24 cellular contexts compared by ENCODE assay signal in genomic region chr19:57754091-57754673, GRCh38. TPM values are rescaled to one million over a fixed set of nuclear protein-coding genes. Genes with fewer than 3 reads are reported as not detected.
DNase-seq lines count a peak whose midpoint lies in the region; ATAC-seq, FAIRE-seq and TF ChIP-seq lines count a peak whose summit lies in the region.
"Had no signal": no experiment of that assay in that cellular context is flagged by ENCODE, and none has a peak within 500 bp of the region (broad histone marks: within the 10 kb centered on the region; RNA-seq: fewer than 3 reads in every experiment).

No MANE protein-coding gene starts in this region.

- TF ChIP-seq EP300 in K562 (IDR thresholded peaks at IDR 0.05; ENCODE audit: low read length), result no peak

- CTCF ChIA-PET in HCT116 (lab: Charles Lee) (no interaction called here), K562 (lab: Yijun Ruan, JAX; ENCODE audit: low intra/inter-chr PET ratio) (no interaction called here), WTC11 (lab: Charles Lee) (no interaction called here)

- TF ChIP-seq RAD21 in HCT116 (IDR thresholded peaks at IDR 0.05; ENCODE audit: low read depth) (no peak), K562 (CRISPR knock-in tag; conservative IDR thresholded peaks at IDR 0.05 in 1 of 2, IDR thresholded peaks at IDR 0.05 in 1 of 2) (no peak)

- H3K36me3 Mint-ChIP-seq in CD4-positive, CD25-positive, alpha-beta regulatory T cell, result peaks cover 80% of the 10 kb centered on the region
- peaks cover 82% of the 10 kb centered on the region for H3K36me3 Mint-ChIP-seq in WTC11
- H3K36me3 Mint-ChIP-seq in CD14-positive monocyte, result peaks cover 82% of the 10 kb centered on the region in 2 donors

- 89% methylated on average over 10 of the region's 10 CpGs for WGBS in K562 (ENCODE audit: insufficient coverage, low coverage, missing lambda C conversion rate)

- H3K9ac ChIP-seq in HCT116 (ENCODE audit: low read length) (no peak overlapping the region), K562 (ENCODE audit: insufficient read depth in 1 of 2, low read depth in 2 of 2, low read length in 2 of 2) (no peak overlapping the region)
- H3K9ac ChIP-seq: GM23248 had no signal

- no peak for TF ChIP-seq CTCF in HCT116 (IDR thresholded peaks at IDR 0.05 in 2 of 3, conservative IDR thresholded peaks at IDR 0.05 in 1 of 3; ENCODE audit: borderline replicate concordance in 1 of 3, insufficient read depth in 1 of 3, low read depth in 2 of 3, low read length in 2 of 3)
- no peak for TF ChIP-seq CTCF in K562 (IDR thresholded peaks at IDR 0.05 in 2 of 3, conservative IDR thresholded peaks at IDR 0.05 in 1 of 3; ENCODE audit: insufficient read depth in 2 of 3, low read depth in 1 of 3, low read length in 3 of 3)
- no peak for TF ChIP-seq CTCF in osteoblast (IDR thresholded peaks at IDR 0.05; ENCODE audit: extremely low read depth, low read depth, low read length)
- TF ChIP-seq CTCF in WTC11 (IDR thresholded peaks at IDR 0.05), result no peak
- no peak for TF ChIP-seq CTCF in CD14-positive monocyte (IDR thresholded peaks at IDR 0.05)

- no peaks in the 10 kb centered on the region for H3K27me3 Mint-ChIP-seq in CD4-positive, CD25-positive, alpha-beta regulatory T cell
- H3K27me3 Mint-ChIP-seq in WTC11 (ENCODE audit: low read depth) (no peaks in the 10 kb centered on the region), CD14-positive monocyte (ENCODE audit: low read depth in 3 of 3) (peaks cover 0 to 2% (median 0%) of the 10 kb centered on the region in 3 donors)
- H3K27me3 Mint-ChIP-seq: B cell had no signal

- H3K4me3 ChIP-seq in CD4-positive, CD25-positive, alpha-beta regulatory T cell (ENCODE audit: low read depth, low read length), result peak overlapping the region; percentile 23
- H3K4me3 ChIP-seq in HCT116 (replicated peaks in 1 of 2; ENCODE audit: low read depth in 1 of 2, low read length in 2 of 2) (no peak overlapping the region), K562 (no peak overlapping the region), osteoblast (ENCODE audit: insufficient read depth, low read length) (peak overlapping the region; percentile 4)
- H3K4me3 ChIP-seq: GM23248, SJSA1 had no signal

- in situ Hi-C loops in K562 (cut with MboI), result no loop called here

- no peaks in the 10 kb centered on the region for H3K4me1 ChIP-seq in CD4-positive, CD25-positive, alpha-beta regulatory T cell (ENCODE audit: control insufficient read depth, insufficient read depth, low read length, poor library complexity, severe bottlenecking)
- H3K4me1 ChIP-seq in HCT116 (ENCODE audit: control insufficient read depth in 1 of 2, insufficient read depth in 2 of 2, low read length in 2 of 2), result no peaks in the 10 kb centered on the region
- H3K4me1 ChIP-seq in K562 (replicated peaks in 1 of 2; ENCODE audit: control insufficient read depth in 2 of 2, insufficient read depth in 2 of 2, low read length in 2 of 2), result no peaks in the 10 kb centered on the region
- no peaks in the 10 kb centered on the region for H3K4me1 ChIP-seq in osteoblast (ENCODE audit: insufficient read depth, low read length)
- H3K4me1 ChIP-seq: SJSA1 had no signal

- H3K9me2 ChIP-seq in HCT116 (ENCODE audit: insufficient read depth), result no peaks in the 10 kb centered on the region

- peaks cover 0 to 11% (median 10%) of the 10 kb centered on the region in 4 donors for H3K4me1 Mint-ChIP-seq in CD4-positive, CD25-positive, alpha-beta regulatory T cell
- H3K4me1 Mint-ChIP-seq in WTC11 (no peaks in the 10 kb centered on the region), CD14-positive monocyte (peaks cover 5% of the 10 kb centered on the region)
- H3K4me1 Mint-ChIP-seq: H9 had no signal

- TF ChIP-seq POLR2A in HCT116 (IDR thresholded peaks at IDR 0.05; ENCODE audit: borderline replicate concordance, extremely low read depth, insufficient read depth, insufficient read length) (no peak), K562 (conservative IDR thresholded peaks at IDR 0.05) (no peak)

- RAD21 ChIA-PET in HCT116 (lab: Charles Lee; ENCODE audit: low non-redundant PET in 1 of 2, low total read pairs in 2 of 2, uncharacterized antibody in 2 of 2, unreplicated experiment in 2 of 2), result no interaction called here

- H2AFZ ChIP-seq in HCT116 (ENCODE audit: low read depth, low read length, poor library complexity, severe bottlenecking), result no peak overlapping the region
- H2AFZ ChIP-seq in K562 (ENCODE audit: low read depth, low read length), result no peak overlapping the region
- H2AFZ ChIP-seq in osteoblast (ENCODE audit: low read length), result no peak overlapping the region
- H2AFZ ChIP-seq: GM23248 had no signal

- no peak overlapping the region for H3K4me2 ChIP-seq in HCT116 (ENCODE audit: low read length)
- H3K4me2 ChIP-seq in K562 (ENCODE audit: insufficient read depth, low read length), result no peak overlapping the region
- H3K4me2 ChIP-seq in osteoblast (ENCODE audit: insufficient read depth, low read length), result no peak overlapping the region

- H3K36me3 ChIP-seq in CD4-positive, CD25-positive, alpha-beta regulatory T cell (ENCODE audit: control insufficient read depth, insufficient read depth, low read length), result peaks cover 70% of the 10 kb centered on the region
- peaks cover 36 to 63% of the 10 kb centered on the region in 2 experiments for H3K36me3 ChIP-seq in HCT116 (ENCODE audit: control insufficient read depth in 1 of 2, insufficient read depth in 2 of 2, low read length in 2 of 2)
- peaks cover 77% of the 10 kb centered on the region for H3K36me3 ChIP-seq in K562 (ENCODE audit: control insufficient read depth, insufficient read depth, low read length)
- peaks cover 81% of the 10 kb centered on the region for H3K36me3 ChIP-seq in osteoblast (ENCODE audit: insufficient read depth, low read length)

- peaks cover 9% of the 10 kb centered on the region for H3K79me2 ChIP-seq in HCT116 (ENCODE audit: insufficient read depth, low read length)
- peaks cover 7% of the 10 kb centered on the region; the same call in 2 of the 3 replicates for H3K79me2 ChIP-seq in K562 (ENCODE audit: control insufficient read depth, insufficient read depth, low read length)
- peaks cover 23% of the 10 kb centered on the region for H3K79me2 ChIP-seq in osteoblast (ENCODE audit: insufficient read depth, low read length)

- H4K20me1 ChIP-seq in HCT116 (ENCODE audit: insufficient read depth), result no peaks in the 10 kb centered on the region
- no peaks in the 10 kb centered on the region for H4K20me1 ChIP-seq in K562 (replicated peaks; ENCODE audit: control insufficient read depth, insufficient read depth, low read length)
- peaks cover 5% of the 10 kb centered on the region for H4K20me1 ChIP-seq in osteoblast (ENCODE audit: insufficient read depth, low read length)

- H3K9me1 ChIP-seq in K562 (ENCODE audit: control insufficient read depth, insufficient read depth, low read length), result no peaks in the 10 kb centered on the region

- intact Hi-C loops in HCT116 (cut with micrococcal nuclease), result no loop called here
- intact Hi-C loops in K562 (cut with micrococcal nuclease), result no loop called here
- intact Hi-C loops in CD14-positive monocyte (cut with micrococcal nuclease), result no loop called here

- no peak overlapping the region for H3K27ac Mint-ChIP-seq in CD4-positive, CD25-positive, alpha-beta regulatory T cell
- H3K27ac Mint-ChIP-seq in WTC11 (no peak overlapping the region), CD14-positive monocyte (no peak overlapping the region)
- H3K27ac Mint-ChIP-seq: B cell, H9 had no signal

- peaks cover 6 to 92% (median 59%) of the 10 kb centered on the region in 7 donors for H3K9me3 Mint-ChIP-seq in CD4-positive, CD25-positive, alpha-beta regulatory T cell
- H3K9me3 Mint-ChIP-seq in WTC11 (peaks cover 4% of the 10 kb centered on the region; the same call in 1 of the 2 replicates), CD14-positive monocyte (peaks cover 40 to 97% (median 69%) of the 10 kb centered on the region in 7 donors)

- FAIRE-seq in K562 (lab: Jason Lieb, UNC), result peak; percentile 6
- FAIRE-seq: G401.6, HTR-8/SVneo, RCC 7860 had no signal

- POLR2A ChIA-PET in HCT116 (lab: Charles Lee) (no interaction called here), K562 (lab: Yijun Ruan, JAX) (no interaction called here), WTC11 (lab: Charles Lee) (no interaction called here)

- H3K27ac ChIP-seq in CD4-positive, CD25-positive, alpha-beta regulatory T cell (ENCODE audit: insufficient read depth, low read length, poor library complexity, severe bottlenecking), result no peak overlapping the region
- no peak overlapping the region for H3K27ac ChIP-seq in HCT116 (ENCODE audit: low read depth, low read length)
- H3K27ac ChIP-seq in K562 (ENCODE audit: extremely low read depth, low read depth, low read length), result no peak overlapping the region
- no peak overlapping the region for H3K27ac ChIP-seq in osteoblast (ENCODE audit: low read depth, low read length)
- H3K27ac ChIP-seq: GM23248, SJSA1 had no signal

- ATAC-seq in CD4-positive, CD25-positive, alpha-beta regulatory T cell (ENCODE audit: low read depth in 2 of 2), result no peak
- ATAC-seq in HCT116 (no peak), K562 (no peak), WTC11 (no peak)
- ATAC-seq: Right ventricle myocardium inferior had no signal

- H3K27me3 ChIP-seq in CD4-positive, CD25-positive, alpha-beta regulatory T cell (ENCODE audit: control insufficient read depth, insufficient read depth, low read length), result no peaks in the 10 kb centered on the region
- H3K27me3 ChIP-seq in HCT116 (ENCODE audit: insufficient read depth, low read length) (no peaks in the 10 kb centered on the region), K562 (ENCODE audit: control insufficient read depth in 2 of 2, insufficient read depth in 2 of 2, low read length in 2 of 2) (no peaks in the 10 kb centered on the region; a peak in 1 of 5 replicates), osteoblast (ENCODE audit: insufficient read depth, low read length) (no peaks in the 10 kb centered on the region)
- H3K27me3 ChIP-seq: SJSA1 had no signal

- BruUV-seq in HCT116 (replicated peaks; lab: Mats Ljungman, UMichigan), result TSS peak; percentile 6
- BruUV-seq in K562 (replicated peaks; lab: Mats Ljungman, UMichigan), result no TSS peak

- H3K9me3 ChIP-seq in CD4-positive, CD25-positive, alpha-beta regulatory T cell (ENCODE audit: control insufficient read depth in 2 of 2, low read length in 2 of 2), result peaks cover 87 to 98% of the 10 kb centered on the region in 2 experiments
- H3K9me3 ChIP-seq in HCT116 (ENCODE audit: control insufficient read depth in 1 of 2, insufficient read depth in 1 of 2, low read depth in 1 of 2, low read length in 2 of 2), result peaks cover 33 to 42% of the 10 kb centered on the region in 2 experiments; a peak in 3 of 4 replicates
- peaks cover 35% of the 10 kb centered on the region for H3K9me3 ChIP-seq in K562 (replicated peaks; ENCODE audit: control insufficient read depth, insufficient read depth, low read depth, low read length)
- peaks cover 28% of the 10 kb centered on the region for H3K9me3 ChIP-seq in osteoblast (ENCODE audit: low read depth, low read length)

- no peak for DNase-seq in CD4-positive, CD25-positive, alpha-beta regulatory T cell
- no peak for DNase-seq in HCT116 (ENCODE audit: low read depth, low spot score)
- no peak for DNase-seq in K562 (ENCODE audit: extremely low read depth in 1 of 4, low spot score in 3 of 4)
- no peak for DNase-seq in osteoblast (ENCODE audit: insufficient read length, low spot score, missing footprints)
- DNase-seq in WTC11 (ENCODE audit: low spot score), result no peak
- DNase-seq in CD14-positive monocyte (ENCODE audit: low spot score), result no peak
- DNase-seq in NCI-H1048 (lab: John Stamatoyannopoulos, UW), result no peak
- DNase-seq: DMS153; GM23248; H9; IMR-90; NCI-H1105 treated with DMSO at 0.1 percent for 48 hours; NCI-H2029 treated with DMSO at 0.1 percent for 48 hours; NCI-H226; NCI-H524; NCI-H774; NK-92 treated with Interleukin-12 subunit alpha and Interleukin-12 subunit beta, amount 100 ng/mL, for 24 hours had no signal

- no peak overlapping the region for H3K4me3 Mint-ChIP-seq in CD4-positive, CD25-positive, alpha-beta regulatory T cell
- H3K4me3 Mint-ChIP-seq in WTC11 (no peak overlapping the region), CD14-positive monocyte (no peak overlapping the region)
- H3K4me3 Mint-ChIP-seq: B cell, H9 had no signal

RNA-seq across cellular contexts. Expression of gene ZNF776, which starts 7.6 kb away (rescaled TPM):
- total RNA-seq in CD4-positive, CD25-positive, alpha-beta regulatory T cell, result 15.4 TPM
- 10 to 100 TPM in 1 of 4 donors, 1 to 10 TPM in 3; 2.9 to 12.2 (median 7.5) TPM for polyA plus RNA-seq in CD4-positive, CD25-positive, alpha-beta regulatory T cell
- 8.6 TPM for total RNA-seq in HCT116 (2021; ENCODE audit: unreplicated experiment)
- polyA plus RNA-seq in HCT116 (2012), result 6.6 and 6.9 TPM in 2 replicates
- total RNA-seq in K562 (2011; cell fraction: chromatin; rRNA removed; ENCODE audit: low replicate concordance), result 30.2 and 37.5 TPM in 2 replicates
- 54.9 and 63.5 TPM in 2 replicates for total RNA-seq in K562 (2011; cell fraction: nucleolus; rRNA removed)
- total RNA-seq in K562 (2011; cell fraction: nucleoplasm; rRNA removed), result 34.7 and 39.1 TPM in 2 replicates
- total RNA-seq in K562 (2014; rRNA removed), result 9.5 and 16.2 TPM in 2 replicates
- total RNA-seq in K562 (2014; rRNA removed; fragmentation: Illumina TruSeq; extraction: Trizol), result 8.2 and 10.0 TPM in 2 replicates
- total RNA-seq in K562 (2015; rRNA removed; fragmentation: Illumina TruSeq; extraction: Trizol), result 7.4 and 8.4 TPM in 2 replicates
- 6.7 and 7.8 TPM in 2 replicates for total RNA-seq in K562 (2021)
- 15.7 and 16.9 TPM in 2 replicates for polyA plus RNA-seq in K562 (2011; rRNA removed)
- polyA plus RNA-seq in K562 (2011; cell fraction: cytosol; rRNA removed), result 11.0 and 12.6 TPM in 2 replicates
- 59.3 and 86.8 TPM in 2 replicates for polyA plus RNA-seq in K562 (2011; cell fraction: nucleus; rRNA removed)
- 6.9 and 9.2 TPM in 2 replicates for polyA plus RNA-seq in K562 (2012)
- 7.1 and 9.6 TPM in 2 replicates for polyA plus RNA-seq in K562 (2014; fragmentation: Illumina TruSeq; extraction: Trizol)
- 1 to 10 TPM; 2.2 to 2.5 TPM for polyA plus RNA-seq in K562 (2014; fragmentation: Nextera tagmentation; extraction: Ambion mirVana)
- 7.9 and 9.1 TPM in 2 replicates for polyA plus RNA-seq in K562 (2014; rRNA removed)
- polyA minus RNA-seq in K562 (2011; rRNA and poly(A)+ RNA removed), result 17.9 and 20.2 TPM in 2 replicates
- 5.9 and 6.5 TPM in 2 replicates for polyA minus RNA-seq in K562 (2011; cell fraction: cytosol; rRNA and poly(A)+ RNA removed)
- polyA minus RNA-seq in K562 (2011; cell fraction: nucleus; rRNA and poly(A)+ RNA removed), result 36.2 and 59.1 TPM in 2 replicates
- total RNA-seq in osteoblast, result 15.9 and 16.3 TPM in 2 replicates
- total RNA-seq in WTC11 (2021), result 14.3 to 16.9 TPM (median 16.4 TPM) in 3 replicates
- 1 to 10 TPM; 1.9 to 2.9 TPM for polyA plus RNA-seq in CD14-positive monocyte

RNA-seq across cellular contexts. Expression of gene ZNF586, which starts 15.3 kb away (rescaled TPM):
- total RNA-seq in CD4-positive, CD25-positive, alpha-beta regulatory T cell, result 39.4 TPM
- polyA plus RNA-seq in CD4-positive, CD25-positive, alpha-beta regulatory T cell, result 10 to 100 TPM; 18.7 to 32.2 (median 31.3) TPM
- total RNA-seq in HCT116 (2021; ENCODE audit: unreplicated experiment), result 3.5 TPM
- polyA plus RNA-seq in HCT116 (2012), result 1.6 TPM in 2 replicates
- total RNA-seq in K562 (2011; cell fraction: chromatin; rRNA removed; ENCODE audit: low replicate concordance), result 67.4 and 90.0 TPM in 2 replicates
- total RNA-seq in K562 (2011; cell fraction: nucleolus; rRNA removed), result 42.9 and 47.5 TPM in 2 replicates
- total RNA-seq in K562 (2011; cell fraction: nucleoplasm; rRNA removed), result 63.6 and 81.1 TPM in 2 replicates
- total RNA-seq in K562 (2014; rRNA removed), result 7.4 and 11.5 TPM in 2 replicates
- 12.6 and 17.7 TPM in 2 replicates for total RNA-seq in K562 (2014; rRNA removed; fragmentation: Illumina TruSeq; extraction: Trizol)
- total RNA-seq in K562 (2015; rRNA removed; fragmentation: Illumina TruSeq; extraction: Trizol), result 11.2 and 12.1 TPM in 2 replicates
- total RNA-seq in K562 (2021), result 10.7 and 11.7 TPM in 2 replicates
- polyA plus RNA-seq in K562 (2011; rRNA removed), result 9.7 and 12.3 TPM in 2 replicates
- polyA plus RNA-seq in K562 (2011; cell fraction: cytosol; rRNA removed), result 6.5 and 7.4 TPM in 2 replicates
- polyA plus RNA-seq in K562 (2011; cell fraction: nucleus; rRNA removed), result 12.6 and 13.4 TPM in 2 replicates
- 4.8 and 5.5 TPM in 2 replicates for polyA plus RNA-seq in K562 (2012)
- polyA plus RNA-seq in K562 (2014; fragmentation: Illumina TruSeq; extraction: Trizol), result 8.4 and 9.2 TPM in 2 replicates
- 1 to 10 TPM; 2.5 to 2.8 TPM for polyA plus RNA-seq in K562 (2014; fragmentation: Nextera tagmentation; extraction: Ambion mirVana)
- polyA plus RNA-seq in K562 (2014; rRNA removed), result 6.7 and 10.1 TPM in 2 replicates
- polyA minus RNA-seq in K562 (2011; rRNA and poly(A)+ RNA removed), result 21.6 and 28.8 TPM in 2 replicates
- 10.2 and 14.9 TPM in 2 replicates for polyA minus RNA-seq in K562 (2011; cell fraction: cytosol; rRNA and poly(A)+ RNA removed)
- polyA minus RNA-seq in K562 (2011; cell fraction: nucleus; rRNA and poly(A)+ RNA removed), result 17.4 and 22.1 TPM in 2 replicates
- total RNA-seq in osteoblast, result 19.5 and 21.5 TPM in 2 replicates
- total RNA-seq in WTC11 (2021), result 13.6 to 16.4 TPM (median 15.4 TPM) in 3 replicates
- 10 to 100 TPM; 10.2 to 10.5 TPM for polyA plus RNA-seq in CD14-positive monocyte

RNA-seq across cellular contexts. Expression of gene ZNF671, which starts 26.8 kb away (rescaled TPM):
- 9.2 TPM for total RNA-seq in CD4-positive, CD25-positive, alpha-beta regulatory T cell
- polyA plus RNA-seq in CD4-positive, CD25-positive, alpha-beta regulatory T cell, result 10 to 100 TPM; 19.5 to 28.6 (median 23.3) TPM
- total RNA-seq in HCT116 (2021; ENCODE audit: unreplicated experiment) (not detected), K562 (2014; rRNA removed) (1.6 and 2.0 TPM in 2 replicates), K562 (2014; rRNA removed; fragmentation: Illumina TruSeq; extraction: Trizol) (2.1 TPM in 2 replicates), K562 (2015; rRNA removed; fragmentation: Illumina TruSeq; extraction: Trizol) (0.90 and 1.4 TPM in 2 replicates), K562 (2021) (1.8 and 1.9 TPM in 2 replicates), osteoblast (11.2 TPM in 2 replicates), WTC11 (2021) (6.8 to 9.1 TPM (median 7.1 TPM) in 3 replicates)
- 0.10 TPM in 2 replicates for polyA plus RNA-seq in HCT116 (2012)
- total RNA-seq in K562 (2011; cell fraction: chromatin; rRNA removed; ENCODE audit: low replicate concordance), result 12.7 and 18.2 TPM in 2 replicates
- total RNA-seq in K562 (2011; cell fraction: nucleolus; rRNA removed), result 10.4 and 10.8 TPM in 2 replicates
- total RNA-seq in K562 (2011; cell fraction: nucleoplasm; rRNA removed), result 14.4 and 22.5 TPM in 2 replicates
- polyA plus RNA-seq in K562 (2011; rRNA removed) (1.4 and 3.2 TPM in 2 replicates), K562 (2014; fragmentation: Illumina TruSeq; extraction: Trizol) (1.2 and 1.6 TPM in 2 replicates), K562 (2014; fragmentation: Nextera tagmentation; extraction: Ambion mirVana) (under 1 TPM; 0.20 to 0.78 TPM), K562 (2014; rRNA removed) (1.1 and 1.4 TPM in 2 replicates), CD14-positive monocyte (1 to 10 TPM; 4.0 to 4.5 TPM)
- polyA plus RNA-seq in K562 (2011; cell fraction: cytosol; rRNA removed), result 1.4 and 1.6 TPM in 2 replicates
- 3.9 and 9.2 TPM in 2 replicates for polyA plus RNA-seq in K562 (2011; cell fraction: nucleus; rRNA removed)
- 1.4 and 1.7 TPM in 2 replicates for polyA plus RNA-seq in K562 (2012)
- polyA minus RNA-seq in K562 (2011; rRNA and poly(A)+ RNA removed), result 3.6 and 6.7 TPM in 2 replicates
- 0.91 and 2.2 TPM in 2 replicates for polyA minus RNA-seq in K562 (2011; cell fraction: cytosol; rRNA and poly(A)+ RNA removed)
- 1.9 and 3.9 TPM in 2 replicates for polyA minus RNA-seq in K562 (2011; cell fraction: nucleus; rRNA and poly(A)+ RNA removed)
- total RNA-seq: A172 had no signal

RNA-seq across cellular contexts. Expression of gene ZNF154, which starts 45.2 kb away (rescaled TPM):
- 3.7 TPM for total RNA-seq in CD4-positive, CD25-positive, alpha-beta regulatory T cell
- 1 to 10 TPM in 1 of 4 donors, under 1 TPM in 2, not detected in 1; 0.25 to 1.9 (median 0.57) TPM for polyA plus RNA-seq in CD4-positive, CD25-positive, alpha-beta regulatory T cell
- total RNA-seq in HCT116 (2021; ENCODE audit: unreplicated experiment), result 0.10 TPM
- 0.04 and 0.06 TPM in 2 replicates for polyA plus RNA-seq in HCT116 (2012)
- 0.07 and 0.26 TPM in 2 replicates for total RNA-seq in K562 (2011; cell fraction: chromatin; rRNA removed; ENCODE audit: low replicate concordance)
- 0.13 and 0.17 TPM in 2 replicates for total RNA-seq in K562 (2011; cell fraction: nucleolus; rRNA removed)
- total RNA-seq in K562 (2011; cell fraction: nucleoplasm; rRNA removed), result 0.15 TPM in 1 of 2 replicates, not detected in the other
- total RNA-seq in K562 (2014; rRNA removed), result 0.04 TPM in 1 of 2 replicates, not detected in the other
- total RNA-seq in K562 (2014; rRNA removed; fragmentation: Illumina TruSeq; extraction: Trizol), result not detected in 2 replicates
- total RNA-seq in K562 (2015; rRNA removed; fragmentation: Illumina TruSeq; extraction: Trizol), result not detected in 2 replicates
- total RNA-seq in K562 (2021), result 0.07 TPM in 2 replicates
- not detected in 2 replicates for polyA plus RNA-seq in K562 (2011; rRNA removed)
- polyA plus RNA-seq in K562 (2011; cell fraction: cytosol; rRNA removed), result not detected in 2 replicates
- polyA plus RNA-seq in K562 (2011; cell fraction: nucleus; rRNA removed), result not detected in 2 replicates
- polyA plus RNA-seq in K562 (2012), result 0.09 and 0.29 TPM in 2 replicates
- not detected in 2 replicates for polyA plus RNA-seq in K562 (2014; fragmentation: Illumina TruSeq; extraction: Trizol)
- polyA plus RNA-seq in K562 (2014; fragmentation: Nextera tagmentation; extraction: Ambion mirVana), result under 1 TPM; 0.06 to 0.11 TPM
- not detected in 2 replicates for polyA plus RNA-seq in K562 (2014; rRNA removed)
- polyA minus RNA-seq in K562 (2011; rRNA and poly(A)+ RNA removed), result 0.06 TPM in 1 of 2 replicates, not detected in the other
- polyA minus RNA-seq in K562 (2011; cell fraction: cytosol; rRNA and poly(A)+ RNA removed), result not detected in 2 replicates
- not detected in 2 replicates for polyA minus RNA-seq in K562 (2011; cell fraction: nucleus; rRNA and poly(A)+ RNA removed)
- total RNA-seq in osteoblast, result 6.8 and 7.6 TPM in 2 replicates
- total RNA-seq in WTC11 (2021), result 20.0 to 22.0 TPM (median 21.4 TPM) in 3 replicates
- not detected for polyA plus RNA-seq in CD14-positive monocyte
- total RNA-seq: A172 had no signal

Comparison
In these comparisons a context has a peak if more than half of its experiments do, and no peak if none do; other contexts are left out.
1. H3K4me3 ChIP-seq: peak in CD4-positive, CD25-positive, alpha-beta regulatory T cell (single experiment) and osteoblast (single experiment); none in HCT116 (0 of 2) and K562 (single experiment).